Comparison of ENCODE assay signal across 15 cellular contexts in the genomic region with DNA sequence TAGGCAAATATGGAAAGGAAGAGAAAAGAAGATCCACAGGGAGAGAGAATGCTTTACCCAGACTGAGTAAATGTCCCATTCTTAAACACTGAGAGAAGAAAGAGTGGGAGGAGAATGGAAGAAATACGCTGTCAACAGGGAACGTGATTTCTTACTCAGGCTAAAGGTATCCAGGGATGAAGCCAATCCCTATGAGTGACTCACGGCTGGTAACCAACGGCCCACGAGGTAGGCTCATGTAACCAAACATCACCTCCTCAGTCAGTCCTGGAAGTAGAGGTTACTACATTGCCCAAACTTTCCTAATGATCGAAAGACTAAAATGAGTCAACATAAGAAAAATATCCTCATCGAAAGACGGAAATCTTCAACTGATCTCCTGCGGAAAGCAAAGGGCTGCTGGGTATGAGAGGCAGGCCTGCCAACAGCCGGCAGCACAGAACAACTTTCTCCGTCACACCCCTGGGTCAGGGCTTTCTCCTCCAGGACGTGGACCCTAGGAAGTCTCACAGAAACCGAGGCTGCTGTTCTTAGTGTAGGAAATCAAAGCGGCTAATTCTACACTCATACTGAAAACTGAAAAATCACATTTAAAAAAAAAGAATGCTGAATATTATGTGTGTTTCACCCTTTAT.
DNase-seq lines count a peak whose midpoint lies in the region; ATAC-seq, FAIRE-seq and TF ChIP-seq lines count a peak whose summit lies in the region.
"Had no signal": no experiment of that assay in that cellular context is flagged by ENCODE, and none has a peak within 500 bp of the region (broad histone marks: within the 10 kb centered on the region; RNA-seq: fewer than 3 reads in every experiment).

No MANE protein-coding gene starts in this region.

- no peak for ATAC-seq in HepG2
- no peak for ATAC-seq in right lobe of liver
- ATAC-seq in WTC11, result no peak
- peak; percentile 100 for ATAC-seq in foreskin keratinocyte
- ATAC-seq in aorta (ENCODE audit: low FRiP score), result no peak

- no peaks in the 10 kb centered on the region for H3K79me2 ChIP-seq in HepG2 (ENCODE audit: insufficient read depth, low read length)

- FAIRE-seq in HepG2 (lab: Jason Lieb, UNC), result peak; percentile 32

- 0 out of 2 replicates have a peak overlapping the region, but pooled peaks have one; percentile 1 for H3K27ac Mint-ChIP-seq in WTC11
- H3K27ac Mint-ChIP-seq: activated naive CD4-positive, alpha-beta T cell treated with anti-CD3 and anti-CD28 coated beads for 36 hours; endodermal cell; neural progenitor cell had no signal

- H3K9me3 ChIP-seq in HepG2 (ENCODE audit: low read length) (no peaks in the 10 kb centered on the region), right lobe of liver (no peaks in the 10 kb centered on the region), aorta (ENCODE audit: control insufficient read depth, low read length) (no peaks in the 10 kb centered on the region)

- no TSS peak for BruUV-seq in HepG2 (replicated peaks; lab: Mats Ljungman, UMichigan)

- TF ChIP-seq EP300 in HepG2 (IDR thresholded peaks at IDR 0.05; ENCODE audit: low read depth in 2 of 2, low read length in 2 of 2), result no peak
- no peak for TF ChIP-seq EP300 in HepG2 (CRISPR knock-in tag; IDR thresholded peaks at IDR 0.05; ENCODE audit: borderline replicate concordance)

- no peak overlapping the region for H3K4me3 ChIP-seq in HepG2 (replicated peaks in 1 of 3; ENCODE audit: insufficient read depth in 1 of 3, low read depth in 2 of 3, low read length in 3 of 3)
- no peak overlapping the region for H3K4me3 ChIP-seq in right lobe of liver
- H3K4me3 ChIP-seq in aorta (ENCODE audit: low read length in 2 of 2), result no peak overlapping the region
- H3K4me3 ChIP-seq: neural progenitor cell had no signal

- CTCF ChIA-PET in HepG2 (lab: Yijun Ruan, JAX; ENCODE audit: low intra/inter-chr PET ratio, low total read pairs), result no interaction called here
- CTCF ChIA-PET in WTC11 (lab: Charles Lee), result no interaction called here

- H3K36me3 ChIP-seq in HepG2 (replicated peaks in 1 of 2; ENCODE audit: control insufficient read depth in 1 of 2, insufficient read depth in 2 of 2, low read length in 2 of 2) (peaks cover 22 to 66% of the 10 kb centered on the region in 2 experiments), right lobe of liver (no peaks in the 10 kb centered on the region), aorta (ENCODE audit: control insufficient read depth in 1 of 2, insufficient read depth in 2 of 2, low read length in 1 of 2) (no peaks in the 10 kb centered on the region)
- H3K36me3 ChIP-seq: neural progenitor cell had no signal

- WGBS in HepG2 (ENCODE audit: low lambda C conversion rate), result 97% methylated on average over 14 of the region's 14 CpGs
- 96% methylated on average over 9 of the region's 14 CpGs for WGBS in right lobe of liver (ENCODE audit: insufficient coverage, low coverage, low lambda C conversion rate, missing lambda C conversion rate)
- WGBS in aorta, 2 donors, result 67 to 71% methylated on average over 14 of the region's 14 CpGs

- peaks cover 8% of the 10 kb centered on the region for H3K4me1 Mint-ChIP-seq in WTC11
- H3K4me1 Mint-ChIP-seq: endodermal cell, neural progenitor cell had no signal

- no peaks in the 10 kb centered on the region for H3K9me3 Mint-ChIP-seq in WTC11
- H3K9me3 Mint-ChIP-seq: activated naive CD4-positive, alpha-beta T cell treated with anti-CD3 and anti-CD28 coated beads for 36 hours; endodermal cell; neural progenitor cell had no signal

- no peak overlapping the region for H3K4me3 Mint-ChIP-seq in WTC11
- H3K4me3 Mint-ChIP-seq: activated naive CD4-positive, alpha-beta T cell treated with anti-CD3 and anti-CD28 coated beads for 36 hours; endodermal cell; neural progenitor cell had no signal

- intact Hi-C loops in HepG2 (cut with micrococcal nuclease; ENCODE audit: unreplicated experiment), result loop anchor here (10.0 kb wide), 1 partner anchor 402 kb away; no protein-coding TSS in a partner anchor
- intact Hi-C loops in right lobe of liver (cut with DNase I), result no loop called here
- intact Hi-C loops in aorta (cut with DNase I), result no loop called here

- POLR2A ChIA-PET in HepG2 (lab: Yijun Ruan, JAX) (no interaction called here), WTC11 (lab: Charles Lee) (no interaction called here)

- no peak for DNase-seq in HepG2 (ENCODE audit: low spot score)
- DNase-seq in right lobe of liver, result no peak
- DNase-seq in WTC11 (ENCODE audit: low spot score), result no peak
- peak; percentile 98 to 99 for DNase-seq in foreskin keratinocyte
- peak in 1 of 2 donors; percentile 51 for DNase-seq in aorta
- DNase-seq in GM20000 (ENCODE audit: low spot score), result no peak
- DNase-seq in activated gamma-delta T cell (lab: John Stamatoyannopoulos, UW), result no peak
- DNase-seq in ecto neural progenitor cell (ENCODE audit: low spot score), result no peak
- DNase-seq: activated CD4-positive, alpha-beta T cell treated with anti-CD3 and anti-CD28 coated beads for 4 hours; activated naive CD4-positive, alpha-beta T cell treated with anti-CD3 and anti-CD28 coated beads for 36 hours; AML-193; endodermal cell; NCI-H2107; SHP77 treated with DMSO at 0.1 percent for 48 hours had no signal

- no peak overlapping the region for H3K4me2 ChIP-seq in HepG2 (ENCODE audit: low read depth, low read length)
- H3K4me2 ChIP-seq: neural progenitor cell had no signal

- no peak overlapping the region for H3K27ac ChIP-seq in HepG2 (ENCODE audit: extremely low read length, insufficient read depth, low read length)
- no peak overlapping the region for H3K27ac ChIP-seq in right lobe of liver
- H3K27ac ChIP-seq in foreskin keratinocyte, result peak overlapping the region; percentile 89
- H3K27ac ChIP-seq in aorta (ENCODE audit: low read depth in 1 of 2, low read length in 2 of 2), result peak overlapping the region; percentile 36 to 40
- H3K27ac ChIP-seq: neural progenitor cell had no signal

- H4K20me1 ChIP-seq in HepG2 (ENCODE audit: insufficient read depth, low read length), result no peaks in the 10 kb centered on the region

- H3K4me1 ChIP-seq in HepG2 (ENCODE audit: insufficient read depth, low read length), result no peaks in the 10 kb centered on the region
- no peaks in the 10 kb centered on the region for H3K4me1 ChIP-seq in right lobe of liver
- peaks cover 8% of the 10 kb centered on the region for H3K4me1 ChIP-seq in foreskin keratinocyte
- H3K4me1 ChIP-seq in aorta (ENCODE audit: control insufficient read depth in 1 of 2, insufficient read depth in 2 of 2, low read length in 2 of 2), result peaks cover 0 to 2% of the 10 kb centered on the region in 2 donors
- H3K4me1 ChIP-seq: neural progenitor cell had no signal

- H2AFZ ChIP-seq in HepG2 (ENCODE audit: low read length), result no peak overlapping the region
- H2AFZ ChIP-seq: neural progenitor cell had no signal

- no peak overlapping the region for H3K9ac ChIP-seq in HepG2 (ENCODE audit: insufficient read depth, low read depth, low read length)
- H3K9ac ChIP-seq: neural progenitor cell had no signal

- TF ChIP-seq CTCF in HepG2 (CRISPR knock-in tag; IDR thresholded peaks at IDR 0.05) (no peak), right lobe of liver (IDR thresholded peaks at IDR 0.05) (no peak), WTC11 (IDR thresholded peaks at IDR 0.05) (no peak), foreskin keratinocyte (conservative IDR thresholded peaks at IDR 0.05) (peak; percentile 23), GM20000 (IDR thresholded peaks at IDR 0.05; ENCODE audit: extremely low read depth, missing control alignments) (no peak)

- TF ChIP-seq POLR2A in HepG2 (IDR thresholded peaks at IDR 0.05; ENCODE audit: insufficient read depth in 1 of 2, low read depth in 2 of 2, low read length in 2 of 2) (no peak), right lobe of liver (IDR thresholded peaks at IDR 0.05) (no peak)

- H3K36me3 Mint-ChIP-seq in WTC11, result no peaks in the 10 kb centered on the region
- H3K36me3 Mint-ChIP-seq: neural progenitor cell had no signal

- no peaks in the 10 kb centered on the region for H3K27me3 Mint-ChIP-seq in WTC11 (ENCODE audit: low read depth)

- H3K27me3 ChIP-seq in HepG2 (ENCODE audit: control insufficient read depth in 1 of 2, insufficient read depth in 2 of 2, low read length in 2 of 2) (no peaks in the 10 kb centered on the region), right lobe of liver (no peaks in the 10 kb centered on the region), foreskin keratinocyte (no peaks in the 10 kb centered on the region), aorta (ENCODE audit: control insufficient read depth in 1 of 2, insufficient read depth in 2 of 2, low read length in 1 of 2) (no peaks in the 10 kb centered on the region)
- H3K27me3 ChIP-seq: neural progenitor cell had no signal

- in situ Hi-C loops in HepG2 (cut with HindIII; ENCODE audit: extremely low pct_ligation_motif_present, low pct_unique_long_range_greater_than_20kb), result no loop called here

- no peak for TF ChIP-seq RAD21 in HepG2 (CRISPR knock-in tag; IDR thresholded peaks at IDR 0.05)

TF ChIP-seq in HepG2, 621 proteins besides CTCF, POLR2A, EP300 and RAD21 (continues in another document):
- TF ChIP-seq JUN (CRISPR knock-in tag; IDR thresholded peaks at IDR 0.05), result no peak

TF ChIP-seq in WTC11, 78 proteins besides CTCF, POLR2A, EP300 and RAD21 (continues in another document):
- no peak for TF ChIP-seq RELA (CRISPR knock-in tag; IDR thresholded peaks at IDR 0.05; ENCODE audit: borderline replicate concordance)
- no peak for TF ChIP-seq NR3C1 (CRISPR knock-in tag; conservative IDR thresholded peaks at IDR 0.05; ENCODE audit: low read depth)
- TF ChIP-seq, protein P1, sequence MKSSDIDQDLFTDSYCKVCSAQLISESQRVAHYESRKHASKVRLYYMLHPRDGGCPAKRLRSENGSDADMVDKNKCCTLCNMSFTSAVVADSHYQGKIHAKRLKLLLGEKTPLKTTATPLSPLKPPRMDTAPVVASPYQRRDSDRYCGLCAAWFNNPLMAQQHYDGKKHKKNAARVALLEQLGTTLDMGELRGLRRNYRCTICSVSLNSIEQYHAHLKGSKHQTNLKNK (CRISPR knock-in tag; IDR thresholded peaks at IDR 0.05), result no peak
- no peak for TF ChIP-seq PRRX2 (CRISPR knock-in tag; IDR thresholded peaks at IDR 0.05)
- TF ChIP-seq TEAD4 (CRISPR knock-in tag; IDR thresholded peaks at IDR 0.05), result no peak
- TF ChIP-seq, protein P2, sequence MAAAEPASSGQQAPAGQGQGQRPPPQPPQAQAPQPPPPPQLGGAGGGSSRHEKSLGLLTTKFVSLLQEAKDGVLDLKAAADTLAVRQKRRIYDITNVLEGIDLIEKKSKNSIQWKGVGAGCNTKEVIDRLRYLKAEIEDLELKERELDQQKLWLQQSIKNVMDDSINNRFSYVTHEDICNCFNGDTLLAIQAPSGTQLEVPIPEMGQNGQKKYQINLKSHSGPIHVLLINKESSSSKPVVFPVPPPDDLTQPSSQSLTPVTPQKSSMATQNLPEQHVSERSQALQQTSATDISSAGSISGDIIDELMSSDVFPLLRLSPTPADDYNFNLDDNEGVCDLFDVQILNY (CRISPR knock-in tag; IDR thresholded peaks at IDR 0.05), result no peak
- TF ChIP-seq ZNF138 (CRISPR knock-in tag; conservative IDR thresholded peaks at IDR 0.05), result no peak
- no peak for TF ChIP-seq ZNF263 (CRISPR knock-in tag; IDR thresholded peaks at IDR 0.05; ENCODE audit: low read depth)
- no peak for TF ChIP-seq IRF2 (CRISPR knock-in tag; IDR thresholded peaks at IDR 0.05; ENCODE audit: borderline replicate concordance, low read depth)

Comparison
In these comparisons a context has a peak if more than half of its experiments do, and no peak if none do; other contexts are left out.
1. DNase-seq: peak in foreskin keratinocyte (2 of 2); none in HepG2 (single experiment), right lobe of liver (0 of 3), WTC11 (single experiment), GM20000 (single experiment), activated gamma-delta T cell (single experiment) and ecto neural progenitor cell (single experiment).
2. H3K27ac ChIP-seq: peak in foreskin keratinocyte (single experiment) and aorta (2 of 2); none in HepG2 (single experiment) and right lobe of liver (0 of 3).